ENCODE assay signal across 11 cellular contexts in the genomic region with DNA sequence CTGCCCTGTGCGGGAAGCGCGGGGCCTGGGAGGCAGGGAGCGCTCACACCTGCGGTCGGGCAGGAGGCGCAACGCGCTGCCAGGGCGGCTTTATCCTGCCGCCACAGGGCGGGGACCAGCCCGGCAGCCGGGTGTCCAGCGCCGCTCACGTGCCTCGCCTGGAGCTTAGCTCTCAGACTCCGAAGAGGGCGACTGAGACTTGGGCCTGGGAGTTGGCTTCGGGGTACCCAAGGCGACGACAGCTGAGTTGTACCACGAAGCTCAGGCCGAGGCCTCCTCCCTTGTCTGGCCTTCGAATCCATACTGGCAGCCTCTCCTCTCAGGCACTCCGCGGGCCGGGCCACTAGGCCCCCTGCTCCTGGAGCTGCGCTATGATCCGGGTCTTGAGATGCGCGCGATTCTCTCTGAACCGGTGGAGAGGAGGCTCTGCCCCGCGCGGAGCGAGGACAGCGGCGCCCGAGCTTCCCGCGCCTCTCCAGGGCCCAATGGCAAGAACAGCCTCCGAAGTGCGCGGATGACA. TPM values are rescaled to one million over a fixed set of nuclear protein-coding genes. Genes with fewer than 3 reads are reported as not detected.
DNase-seq lines count a peak whose midpoint lies in the region; ATAC-seq and TF ChIP-seq lines count a peak whose summit lies in the region.
"Had no signal": no experiment of that assay in that cellular context is flagged by ENCODE, and none has a peak within 500 bp of the region (broad histone marks: within the 10 kb centered on the region; RNA-seq: fewer than 3 reads in every experiment).

No MANE protein-coding gene starts in this region.

- H3K36me3 ChIP-seq in neural progenitor cell (no peaks in the 10 kb centered on the region), vagina (no peaks in the 10 kb centered on the region)
- H3K36me3 ChIP-seq in CD8-positive, alpha-beta memory T cell (ENCODE audit: insufficient read depth, low read length), result no peaks in the 10 kb centered on the region
- H3K36me3 ChIP-seq: breast epithelium had no signal

- H3K9ac ChIP-seq in neural progenitor cell, result no peak overlapping the region

- CTCF ChIA-PET in CD8-positive, alpha-beta memory T cell (lab: Charles Lee), result interaction anchor here (3.0 kb wide), 1 partner anchor 17 kb away, joined by 10 read pairs; no protein-coding TSS in a partner anchor
- CTCF ChIA-PET in HEK293T (lab: Yijun Ruan, JAX), result interaction anchor here (0.6 kb wide), 1 partner anchor 76 kb away, joined by 4 read pairs; no protein-coding TSS in a partner anchor

- TF ChIP-seq POLR2A in vagina (IDR thresholded peaks at IDR 0.05), result no peak

- intact Hi-C loops in vagina (cut with DNase I), result loop anchor here (10.0 kb wide), 1 partner anchor 612 kb away; no protein-coding TSS in a partner anchor

- H3K27me3 ChIP-seq in neural progenitor cell, result peaks cover 100% of the 10 kb centered on the region
- peaks cover 84% of the 10 kb centered on the region for H3K27me3 ChIP-seq in CD8-positive, alpha-beta memory T cell (ENCODE audit: insufficient read depth, low read length, poor library complexity, severe bottlenecking)
- peaks cover 19% of the 10 kb centered on the region for H3K27me3 ChIP-seq in vagina

- H3K4me2 ChIP-seq in neural progenitor cell, result peak overlapping the region; percentile 62

- POLR2A ChIA-PET in CD8-positive, alpha-beta memory T cell (lab: Charles Lee), result no interaction called here
- POLR2A ChIA-PET in HEK293T (lab: Yijun Ruan, JAX), result interaction anchor here (1.1 to 1.2 kb wide), 2 partner anchors 11 to 17 kb away, joined by 3 to 4 read pairs; no protein-coding TSS in a partner anchor

- peak overlapping the region; percentile 76 for H2AFZ ChIP-seq in neural progenitor cell (replicated peaks)

- H3K27ac Mint-ChIP-seq in stimulated activated naive CD8-positive, alpha-beta T cell treated with anti-CD3 and anti-CD28 coated beads, Interleukin-15, amount 100 ng/mL, for 72 hours, result no peak overlapping the region
- H3K27ac Mint-ChIP-seq in neural progenitor cell, result no peak overlapping the region
- H3K27ac Mint-ChIP-seq in CD8-positive, alpha-beta memory T cell, result no peak overlapping the region

- H3K9me3 Mint-ChIP-seq in stimulated activated naive CD8-positive, alpha-beta T cell treated with anti-CD3 and anti-CD28 coated beads, Interleukin-15, amount 100 ng/mL, for 72 hours, result no peaks in the 10 kb centered on the region
- no peaks in the 10 kb centered on the region for H3K9me3 Mint-ChIP-seq in neural progenitor cell
- no peaks in the 10 kb centered on the region for H3K9me3 Mint-ChIP-seq in CD8-positive, alpha-beta memory T cell

- peaks cover 100% of the 10 kb centered on the region for H3K27me3 Mint-ChIP-seq in stimulated activated naive CD8-positive, alpha-beta T cell treated with anti-CD3 and anti-CD28 coated beads, Interleukin-15, amount 100 ng/mL, for 72 hours
- peaks cover 85% of the 10 kb centered on the region for H3K27me3 Mint-ChIP-seq in neural progenitor cell (ENCODE audit: insufficient read depth, low read depth)
- H3K27me3 Mint-ChIP-seq in CD8-positive, alpha-beta memory T cell, result peaks cover 78 to 93% of the 10 kb centered on the region in 2 donors

- H3K79me2 ChIP-seq in neural progenitor cell (ENCODE audit: low read depth), result no peaks in the 10 kb centered on the region

- peaks cover 50% of the 10 kb centered on the region for H3K4me1 Mint-ChIP-seq in stimulated activated naive CD8-positive, alpha-beta T cell treated with anti-CD3 and anti-CD28 coated beads, Interleukin-15, amount 100 ng/mL, for 72 hours
- peaks cover 23% of the 10 kb centered on the region for H3K4me1 Mint-ChIP-seq in neural progenitor cell
- peaks cover 30 to 39% (median 32%) of the 10 kb centered on the region in 3 donors for H3K4me1 Mint-ChIP-seq in CD8-positive, alpha-beta memory T cell

- H3F3A ChIP-seq in neural progenitor cell (ENCODE audit: low read depth), result peaks cover 88% of the 10 kb centered on the region

- H3K4me1 ChIP-seq in neural progenitor cell, result peaks cover 40% of the 10 kb centered on the region
- peaks cover 14% of the 10 kb centered on the region for H3K4me1 ChIP-seq in CD8-positive, alpha-beta memory T cell (ENCODE audit: insufficient read depth, low read length)
- H3K4me1 ChIP-seq in vagina, result peaks cover 28% of the 10 kb centered on the region
- H3K4me1 ChIP-seq: breast epithelium had no signal

- peak overlapping the region; percentile 27 for H3K4me3 ChIP-seq in neural progenitor cell
- no peak overlapping the region for H3K4me3 ChIP-seq in CD8-positive, alpha-beta memory T cell (ENCODE audit: low read length)
- no peak overlapping the region for H3K4me3 ChIP-seq in vagina

- DNase-seq in stimulated activated naive CD8-positive, alpha-beta T cell treated with anti-CD3 and anti-CD28 coated beads, Interleukin-15, amount 100 ng/mL, for 72 hours, result no peak
- no peak for DNase-seq in stimulated activated naive CD8-positive, alpha-beta T cell treated with anti-CD3 and anti-CD28 coated beads, Interleukin-15, Interleukin-2, amounts not matched to agents 100 U/mL and 50 U/mL, for 24 hours
- DNase-seq in fibroblast of peridontal ligament (ENCODE audit: extremely low read depth), result peak; percentile 57
- peak; percentile 90 for DNase-seq in neural progenitor cell (ENCODE audit: low spot score)
- no peak for DNase-seq in CD8-positive, alpha-beta memory T cell
- no peak for DNase-seq in SW 1271 (lab: John Stamatoyannopoulos, UW)
- DNase-seq in vagina (ENCODE audit: extremely low spot score in 2 of 2), result no peak
- DNase-seq in HEK293T (ENCODE audit: extremely low spot score), result no peak
- DNase-seq: activated CD8-positive, alpha-beta memory T cell treated with anti-CD3 and anti-CD28 coated beads, Interleukin-2, amount 50 U/mL, for 4 hours; NCI-H226 had no signal

- ATAC-seq in stimulated activated naive CD8-positive, alpha-beta T cell treated with anti-CD3 and anti-CD28 coated beads, Interleukin-15, amount 100 ng/mL, for 72 hours, result peak; percentile 27
- ATAC-seq in stimulated activated naive CD8-positive, alpha-beta T cell treated with anti-CD3 and anti-CD28 coated beads, Interleukin-15, Interleukin-2, amounts not matched to agents 100 U/mL and 50 U/mL, for 24 hours, result no peak

- H4K20me1 ChIP-seq in neural progenitor cell (ENCODE audit: low read depth), result peaks cover 84% of the 10 kb centered on the region

- peak overlapping the region; percentile 63 to 66 for H3K4me3 Mint-ChIP-seq in stimulated activated naive CD8-positive, alpha-beta T cell treated with anti-CD3 and anti-CD28 coated beads, Interleukin-15, amount 100 ng/mL, for 72 hours
- no peak overlapping the region for H3K4me3 Mint-ChIP-seq in neural progenitor cell
- peak overlapping the region in 2 of 7 donors; percentile 41 to 61 for H3K4me3 Mint-ChIP-seq in CD8-positive, alpha-beta memory T cell

- H3K36me3 Mint-ChIP-seq in neural progenitor cell, result no peaks in the 10 kb centered on the region
- H3K36me3 Mint-ChIP-seq in CD8-positive, alpha-beta memory T cell, result no peaks in the 10 kb centered on the region

- TF ChIP-seq CTCF in neural progenitor cell (IDR thresholded peaks at IDR 0.05) (no peak), vagina (IDR thresholded peaks at IDR 0.05) (no peak)

- H3K27ac ChIP-seq in neural progenitor cell (no peak overlapping the region), vagina (no peak overlapping the region)
- H3K27ac ChIP-seq in CD8-positive, alpha-beta memory T cell (ENCODE audit: low read depth, low read length), result no peak overlapping the region
- H3K27ac ChIP-seq: breast epithelium had no signal

- H3K9me3 ChIP-seq in neural progenitor cell (ENCODE audit: low read depth) (no peaks in the 10 kb centered on the region), vagina (no peaks in the 10 kb centered on the region)
- H3K9me3 ChIP-seq in CD8-positive, alpha-beta memory T cell (ENCODE audit: low read length), result no peaks in the 10 kb centered on the region
- H3K9me3 ChIP-seq: breast epithelium had no signal

TF ChIP-seq in HEK293T, 16 proteins besides CTCF, POLR2A, EP300 and RAD21:
- TF ChIP-seq FOXK2 (IDR thresholded peaks at IDR 0.05), result no peak
- no peak for TF ChIP-seq SP1 (IDR thresholded peaks at IDR 0.05)
- no peak for TF ChIP-seq L3MBTL2 (conservative IDR thresholded peaks at IDR 0.05)
- TF ChIP-seq NFRKB (IDR thresholded peaks at IDR 0.05), result no peak
- no peak for TF ChIP-seq FOXM1 (IDR thresholded peaks at IDR 0.05; ENCODE audit: borderline replicate concordance)
- no peak for TF ChIP-seq CTBP1 (IDR thresholded peaks at IDR 0.05; ENCODE audit: borderline replicate concordance)
- TF ChIP-seq LEF1 (IDR thresholded peaks at IDR 0.05; ENCODE audit: borderline replicate concordance), result no peak
- TF ChIP-seq HDGF (IDR thresholded peaks at IDR 0.05; ENCODE audit: borderline replicate concordance), result no peak
- TF ChIP-seq ZNF384 (IDR thresholded peaks at IDR 0.05), result no peak
- TF ChIP-seq SUZ12 (IDR thresholded peaks at IDR 0.05), result no peak
- no peak for TF ChIP-seq BHLHE40 (IDR thresholded peaks at IDR 0.05; ENCODE audit: borderline replicate concordance)
- TF ChIP-seq, protein P1, sequence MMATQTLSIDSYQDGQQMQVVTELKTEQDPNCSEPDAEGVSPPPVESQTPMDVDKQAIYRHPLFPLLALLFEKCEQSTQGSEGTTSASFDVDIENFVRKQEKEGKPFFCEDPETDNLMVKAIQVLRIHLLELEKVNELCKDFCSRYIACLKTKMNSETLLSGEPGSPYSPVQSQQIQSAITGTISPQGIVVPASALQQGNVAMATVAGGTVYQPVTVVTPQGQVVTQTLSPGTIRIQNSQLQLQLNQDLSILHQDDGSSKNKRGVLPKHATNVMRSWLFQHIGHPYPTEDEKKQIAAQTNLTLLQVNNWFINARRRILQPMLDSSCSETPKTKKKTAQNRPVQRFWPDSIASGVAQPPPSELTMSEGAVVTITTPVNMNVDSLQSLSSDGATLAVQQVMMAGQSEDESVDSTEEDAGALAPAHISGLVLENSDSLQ (IDR thresholded peaks at IDR 0.05), result no peak
- no peak for TF ChIP-seq FOXA1 (IDR thresholded peaks at IDR 0.05)
- TF ChIP-seq ARNT (IDR thresholded peaks at IDR 0.05), result no peak
- TF ChIP-seq ELF4 (IDR thresholded peaks at IDR 0.05), result no peak
- TF ChIP-seq TARDBP (IDR thresholded peaks at IDR 0.05), result no peak

RNA-seq across cellular contexts. Expression of a gene that starts 6.9 kb away (rescaled TPM):
- 0.28 TPM in 1 of 2 replicates, not detected in the other for total RNA-seq in neural progenitor cell (ENCODE audit: low replicate concordance)
- total RNA-seq in CD8-positive, alpha-beta memory T cell, result not detected
- polyA plus RNA-seq in CD8-positive, alpha-beta memory T cell, result not detected
- total RNA-seq in vagina, result 3.7 TPM

Comparison
In these comparisons a context has a peak if more than half of its experiments do, and no peak if none do; other contexts are left out.
1. DNase-seq: peak in fibroblast of peridontal ligament (single experiment) and neural progenitor cell (single experiment); none in stimulated activated naive CD8-positive, alpha-beta T cell treated with anti-CD3 and anti-CD28 coated beads, Interleukin-15, amount 100 ng/mL, for 72 hours (0 of 2), stimulated activated naive CD8-positive, alpha-beta T cell treated with anti-CD3 and anti-CD28 coated beads, Interleukin-15, Interleukin-2, amounts not matched to agents 100 U/mL and 50 U/mL, for 24 hours (single experiment), CD8-positive, alpha-beta memory T cell (0 of 5), SW 1271 (0 of 2), vagina (0 of 2) and HEK293T (single experiment).